ENCODE assay signal across 19 cellular contexts in the genomic region with DNA sequence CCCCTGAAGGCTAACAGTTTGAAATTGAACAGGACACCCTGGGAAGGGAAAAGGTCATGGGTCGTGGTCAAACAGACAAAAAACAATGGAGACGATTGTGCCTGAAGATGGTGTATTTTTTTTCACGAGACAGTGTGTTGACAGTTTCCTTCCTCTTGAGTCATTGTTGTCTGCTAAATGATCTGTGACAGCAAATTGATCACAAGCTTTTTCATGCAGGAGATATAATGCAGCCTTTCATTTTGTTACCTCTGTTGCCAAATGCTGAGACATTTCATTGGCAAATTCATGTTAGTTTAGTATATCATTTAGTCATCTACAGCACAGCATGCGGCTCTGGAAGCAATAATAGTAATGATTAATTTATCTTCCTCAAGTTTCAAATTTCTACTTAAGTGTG. TPM values are rescaled to one million over a fixed set of nuclear protein-coding genes. Genes with fewer than 3 reads are reported as not detected.
DNase-seq lines count a peak whose midpoint lies in the region; ATAC-seq and TF ChIP-seq lines count a peak whose summit lies in the region.
"Had no signal": no experiment of that assay in that cellular context is flagged by ENCODE, and none has a peak within 500 bp of the region (broad histone marks: within the 10 kb centered on the region; RNA-seq: fewer than 3 reads in every experiment).

No MANE protein-coding gene starts in this region.

- H3K27me3 ChIP-seq in BLaER1 treated with 17β-estradiol and CSF1 and Interleukin-3, amounts not matched to agents 10 nM and 100 nM = no peaks in the 10 kb centered on the region
- H3K27me3 ChIP-seq in CD8-positive, alpha-beta T cell (ENCODE audit: insufficient read depth, low read length) = peaks cover 2% of the 10 kb centered on the region
- H3K27me3 ChIP-seq in foreskin keratinocyte = peaks cover 20% of the 10 kb centered on the region

- no peaks in the 10 kb centered on the region for H4K20me1 ChIP-seq in BLaER1 treated with 17β-estradiol and CSF1 and Interleukin-3, amounts not matched to agents 10 nM and 100 nM

- H3K9me3 Mint-ChIP-seq in CD8-positive, alpha-beta T cell = no peaks in the 10 kb centered on the region
- no peaks in the 10 kb centered on the region for H3K9me3 Mint-ChIP-seq in T-helper 2 cell treated with Interferon-gamma antibody and Interleukin-4, amounts not matched to agents 5 μg/mL and 100 μg/mL, for 36 hours
- no peaks in the 10 kb centered on the region for H3K9me3 Mint-ChIP-seq in progenitor cell of endocrine pancreas (ENCODE audit: low read depth)

- peak overlapping the region; percentile 24 to 79 (median 70); a peak in 20 of 22 replicates for H3K27ac ChIP-seq in BLaER1 treated with 17β-estradiol and CSF1 and Interleukin-3, amounts not matched to agents 10 nM and 100 nM
- no peak overlapping the region for H3K27ac ChIP-seq in CD8-positive, alpha-beta T cell (ENCODE audit: low read depth, low read length)
- no peak overlapping the region for H3K27ac ChIP-seq in foreskin keratinocyte
- H3K27ac ChIP-seq: heart left ventricle, RWPE1 had no signal

- peaks cover 0 to 11% (median 0%) of the 10 kb centered on the region in 11 experiments; a peak in 2 of 22 replicates for H3K9me3 ChIP-seq in BLaER1 treated with 17β-estradiol and CSF1 and Interleukin-3, amounts not matched to agents 10 nM and 100 nM (replicated peaks in 1 of 11)
- H3K9me3 ChIP-seq in CD8-positive, alpha-beta T cell (ENCODE audit: low read length) = no peaks in the 10 kb centered on the region
- H3K9me3 ChIP-seq: heart left ventricle had no signal

- H3K27ac Mint-ChIP-seq in CD8-positive, alpha-beta T cell = no peak overlapping the region
- no peak overlapping the region for H3K27ac Mint-ChIP-seq in T-helper 2 cell treated with Interferon-gamma antibody and Interleukin-4, amounts not matched to agents 5 μg/mL and 100 μg/mL, for 36 hours
- no peak overlapping the region for H3K27ac Mint-ChIP-seq in progenitor cell of endocrine pancreas

- no peak overlapping the region for H3K4me3 ChIP-seq in BLaER1 treated with 17β-estradiol and CSF1 and Interleukin-3, amounts not matched to agents 10 nM and 100 nM
- no peak overlapping the region for H3K4me3 ChIP-seq in epithelial cell of esophagus (ENCODE audit: low read length)
- no peak overlapping the region for H3K4me3 ChIP-seq in CD8-positive, alpha-beta T cell (ENCODE audit: low read depth, low read length)
- H3K4me3 ChIP-seq: heart left ventricle had no signal

- intact Hi-C loops in CD8-positive, alpha-beta T cell (cut with DNase I, micrococcal nuclease) = no loop called here

- H3K36me3 Mint-ChIP-seq in CD8-positive, alpha-beta T cell = no peaks in the 10 kb centered on the region
- H3K36me3 Mint-ChIP-seq in T-helper 2 cell treated with Interferon-gamma antibody and Interleukin-4, amounts not matched to agents 5 μg/mL and 100 μg/mL, for 36 hours (ENCODE audit: low read depth) = no peaks in the 10 kb centered on the region
- H3K36me3 Mint-ChIP-seq in progenitor cell of endocrine pancreas (ENCODE audit: insufficient read depth) = no peaks in the 10 kb centered on the region

- peak overlapping the region in 3 of 11 experiments; percentile 2 to 48 (median 41); a peak in 2 of 22 replicates for H3K9ac ChIP-seq in BLaER1 treated with 17β-estradiol and CSF1 and Interleukin-3, amounts not matched to agents 10 nM and 100 nM

- H3K4me1 ChIP-seq in BLaER1 treated with 17β-estradiol and CSF1 and Interleukin-3, amounts not matched to agents 10 nM and 100 nM = peaks cover 17 to 32% (median 22%) of the 10 kb centered on the region in 10 experiments
- no peaks in the 10 kb centered on the region for H3K4me1 ChIP-seq in CD8-positive, alpha-beta T cell (ENCODE audit: insufficient read depth, low read length)
- H3K4me1 ChIP-seq in foreskin keratinocyte = no peaks in the 10 kb centered on the region
- H3K4me1 ChIP-seq: heart left ventricle had no signal

- H3K4me1 Mint-ChIP-seq in CD8-positive, alpha-beta T cell (ENCODE audit: low read depth) = no peaks in the 10 kb centered on the region
- no peaks in the 10 kb centered on the region for H3K4me1 Mint-ChIP-seq in T-helper 2 cell treated with Interferon-gamma antibody and Interleukin-4, amounts not matched to agents 5 μg/mL and 100 μg/mL, for 36 hours (ENCODE audit: low read depth)
- peaks cover 5% of the 10 kb centered on the region for H3K4me1 Mint-ChIP-seq in progenitor cell of endocrine pancreas (ENCODE audit: low read depth)

- POLR2A ChIA-PET in CD8-positive, alpha-beta T cell (lab: Charles Lee) = no interaction called here

- no peak overlapping the region for H3K4me3 Mint-ChIP-seq in CD8-positive, alpha-beta T cell
- H3K4me3 Mint-ChIP-seq in T-helper 2 cell treated with Interferon-gamma antibody and Interleukin-4, amounts not matched to agents 5 μg/mL and 100 μg/mL, for 36 hours = no peak overlapping the region
- H3K4me3 Mint-ChIP-seq in progenitor cell of endocrine pancreas (ENCODE audit: low read depth) = no peak overlapping the region

- DNase-seq in HT1080 (ENCODE audit: low read depth) = peak; percentile 85
- peak; percentile 95 for DNase-seq in NCI-H510A treated with DMSO at 0.1 percent for 48 hours (lab: John Stamatoyannopoulos, UW)
- peak; percentile 16 for DNase-seq in epithelial cell of esophagus (ENCODE audit: low read depth)
- DNase-seq in CD8-positive, alpha-beta T cell = no peak
- DNase-seq in T-helper 2 cell treated with Interferon-gamma antibody and Interleukin-4, amounts not matched to agents 5 μg/mL and 100 μg/mL, for 36 hours (ENCODE audit: low spot score) = no peak
- no peak for DNase-seq in progenitor cell of endocrine pancreas (ENCODE audit: low spot score, unreplicated experiment)
- DNase-seq in foreskin keratinocyte = no peak
- DNase-seq: activated T-cell treated with anti-CD3 and anti-CD28 coated beads, Interleukin-2, amount 50 U/mL, for 1 hour; central memory CD4-positive, alpha-beta T cell; heart left ventricle; Kasumi-1; NCI-H226; T-helper 2 cell had no signal

- H3K4me2 ChIP-seq in BLaER1 treated with 17β-estradiol and CSF1 and Interleukin-3, amounts not matched to agents 10 nM and 100 nM = peak overlapping the region; percentile 19 to 67 (median 50); a peak in 21 of 22 replicates

- no peak for ATAC-seq in CD8-positive, alpha-beta T cell
- no peak for ATAC-seq in foreskin keratinocyte
- ATAC-seq: heart left ventricle had no signal

- H3K36me3 ChIP-seq in BLaER1 treated with 17β-estradiol and CSF1 and Interleukin-3, amounts not matched to agents 10 nM and 100 nM = no peaks in the 10 kb centered on the region
- H3K36me3 ChIP-seq in CD8-positive, alpha-beta T cell (ENCODE audit: insufficient read depth, low read length) = no peaks in the 10 kb centered on the region
- H3K36me3 ChIP-seq: heart left ventricle had no signal

- TF ChIP-seq CTCF in epithelial cell of esophagus (IDR thresholded peaks at IDR 0.05; ENCODE audit: insufficient read depth, low read depth, low read length, missing control alignments) = no peak
- no peak for TF ChIP-seq CTCF in CD8-positive, alpha-beta T cell (IDR thresholded peaks at IDR 0.05)
- no peak for TF ChIP-seq CTCF in progenitor cell of endocrine pancreas (IDR thresholded peaks at IDR 0.05; ENCODE audit: unreplicated experiment)
- TF ChIP-seq CTCF in foreskin keratinocyte (conservative IDR thresholded peaks at IDR 0.05) = no peak

- CTCF ChIA-PET in CD8-positive, alpha-beta T cell (lab: Charles Lee) = no interaction called here

- peaks cover 28% of the 10 kb centered on the region for H3K27me3 Mint-ChIP-seq in CD8-positive, alpha-beta T cell (ENCODE audit: low read depth)
- H3K27me3 Mint-ChIP-seq in T-helper 2 cell treated with Interferon-gamma antibody and Interleukin-4, amounts not matched to agents 5 μg/mL and 100 μg/mL, for 36 hours (ENCODE audit: low read depth) = peaks cover 36% of the 10 kb centered on the region
- no peaks in the 10 kb centered on the region for H3K27me3 Mint-ChIP-seq in progenitor cell of endocrine pancreas

RNA-seq across cellular contexts. Expression of gene UBE2U, which starts 27.7 kb away (rescaled TPM):
- total RNA-seq in HT1080 (2014; rRNA removed; shearing (Covaris generic)) = not detected in 2 replicates
- not detected in 2 replicates for polyA plus RNA-seq in HT1080 (2015; cell fraction: cytosol; rRNA removed)
- polyA plus RNA-seq in HT1080 (2015; cell fraction: nucleus; rRNA removed) = not detected in 2 replicates
- not detected for total RNA-seq in CD8-positive, alpha-beta T cell
- total RNA-seq in progenitor cell of endocrine pancreas (not detected in 2 replicates), foreskin keratinocyte (not detected in 2 replicates)
- not detected in 2 replicates for polyA plus RNA-seq in foreskin keratinocyte
- total RNA-seq: kidney epithelial cell, mononuclear cell, osteocyte, subcutaneous adipose tissue had no signal
- polyA plus RNA-seq: heart left ventricle had no signal

Comparison
In these comparisons a context has a peak if more than half of its experiments do, and no peak if none do; other contexts are left out.
1. H3K27ac ChIP-seq: peak in BLaER1 treated with 17β-estradiol and CSF1 and Interleukin-3, amounts not matched to agents 10 nM and 100 nM (11 of 11); none in CD8-positive, alpha-beta T cell (single experiment) and foreskin keratinocyte (single experiment).
2. DNase-seq: peak in HT1080 (single experiment), NCI-H510A treated with DMSO at 0.1 percent for 48 hours (single experiment) and epithelial cell of esophagus (single experiment); none in CD8-positive, alpha-beta T cell (0 of 7), T-helper 2 cell treated with Interferon-gamma antibody and Interleukin-4, amounts not matched to agents 5 μg/mL and 100 μg/mL, for 36 hours (single experiment), progenitor cell of endocrine pancreas (single experiment) and foreskin keratinocyte (0 of 2).